Comparison of ENCODE assay signal across 13 cellular contexts in genomic region chr12:114671664-114672476, GRCh38. TPM values are rescaled to one million over a fixed set of nuclear protein-coding genes. Genes with fewer than 3 reads are reported as not detected.
A peak's percentile ranks its signal among the peaks of the same experiment; 100 is the strongest.
DNase-seq lines count a peak whose midpoint lies in the region; ATAC-seq and TF ChIP-seq lines count a peak whose summit lies in the region.
"Had no signal": no experiment of that assay in that cellular context is flagged by ENCODE, and none has a peak within 500 bp of the region (broad histone marks: within the 10 kb centered on the region; RNA-seq: fewer than 3 reads in every experiment).

No MANE protein-coding gene starts in this region.

- WGBS in lung, 2 donors = 4 to 12% methylated on average over 54 to 55 of the region's 55 CpGs

- CTCF ChIA-PET in activated naive CD4-positive, alpha-beta T cell treated with anti-CD3 and anti-CD28 coated beads, Interleukin-2, amount 10 ng/mL, durations not matched to agents 7 days and 5 days (lab: Charles Lee) = no interaction called here

- no peak overlapping the region for H3K4me3 Mint-ChIP-seq in activated naive CD4-positive, alpha-beta T cell treated with anti-CD3 and anti-CD28 coated beads, Interleukin-2, amount 10 ng/mL, durations not matched to agents 7 days and 5 days
- H3K4me3 Mint-ChIP-seq: activated T-helper 1 cell treated with anti-CD3 and anti-CD28 coated beads, Interleukin-12 subunit alpha, Interleukin-12 subunit beta, Interleukin-2, Interleukin-4 antibody, amounts not matched to agents 30 ng/mL and 10 ng/mL and 1 ng/mL, durations not matched to agents 14 hours and 24 hours and 36 hours had no signal

- H3K27ac ChIP-seq in coronary artery (peak overlapping the region; percentile 46 to 66), lung (ENCODE audit: low read depth in 1 of 2, low read length in 1 of 2) (peak overlapping the region in 1 of 2 donors; percentile 67), upper lobe of right lung (peak overlapping the region; percentile 79)

- ATAC-seq in lung (ENCODE audit: insufficient read depth, low FRiP score) (no peak), upper lobe of right lung (peak; percentile 27), GM19324 (IDR thresholded peaks at IDR 0.05; ENCODE audit: low FRiP score, unreplicated experiment) (no peak), HG02642 (IDR thresholded peaks at IDR 0.05; ENCODE audit: poor library complexity, unreplicated experiment) (no peak)
- ATAC-seq: A549, Panc1 had no signal

- peaks cover 0 to 6% of the 10 kb centered on the region in 2 donors for H3K4me1 ChIP-seq in lung (ENCODE audit: control insufficient read depth in 2 of 2, insufficient read depth in 2 of 2, low read length in 2 of 2)
- peaks cover 17% of the 10 kb centered on the region for H3K4me1 ChIP-seq in upper lobe of right lung

- intact Hi-C loops in upper lobe of right lung (cut with DNase I) = no loop called here

- H3K27ac Mint-ChIP-seq in activated naive CD4-positive, alpha-beta T cell treated with anti-CD3 and anti-CD28 coated beads, Interleukin-2, amount 10 ng/mL, durations not matched to agents 7 days and 5 days = peak overlapping the region; percentile 28
- H3K27ac Mint-ChIP-seq: activated T-helper 1 cell treated with anti-CD3 and anti-CD28 coated beads, Interleukin-12 subunit alpha, Interleukin-12 subunit beta, Interleukin-2, Interleukin-4 antibody, amounts not matched to agents 30 ng/mL and 10 ng/mL and 1 ng/mL, durations not matched to agents 14 hours and 24 hours and 36 hours had no signal

- H3K27me3 Mint-ChIP-seq in activated naive CD4-positive, alpha-beta T cell treated with anti-CD3 and anti-CD28 coated beads, Interleukin-2, amount 10 ng/mL, durations not matched to agents 7 days and 5 days = peaks cover 95% of the 10 kb centered on the region

- H3K9me3 Mint-ChIP-seq in activated naive CD4-positive, alpha-beta T cell treated with anti-CD3 and anti-CD28 coated beads, Interleukin-2, amount 10 ng/mL, durations not matched to agents 7 days and 5 days = no peaks in the 10 kb centered on the region
- H3K9me3 Mint-ChIP-seq: activated T-helper 1 cell treated with anti-CD3 and anti-CD28 coated beads, Interleukin-12 subunit alpha, Interleukin-12 subunit beta, Interleukin-2, Interleukin-4 antibody, amounts not matched to agents 30 ng/mL and 10 ng/mL and 1 ng/mL, durations not matched to agents 14 hours and 24 hours and 36 hours had no signal

- H3K4me3 ChIP-seq in coronary artery (peak overlapping the region; percentile 47), lung (peak overlapping the region; percentile 50), upper lobe of right lung (peak overlapping the region; percentile 45)
- H3K4me3 ChIP-seq: A549 had no signal

- H3K9me3 ChIP-seq in lung (ENCODE audit: control insufficient read depth in 2 of 2, insufficient read depth in 1 of 2, low read length in 1 of 2) (peaks cover 0 to 7% of the 10 kb centered on the region in 2 donors), upper lobe of right lung (no peaks in the 10 kb centered on the region)
- H3K9me3 ChIP-seq: A549 had no signal

- TF ChIP-seq CTCF in coronary artery (IDR thresholded peaks at IDR 0.05) (no peak), lung (IDR thresholded peaks at IDR 0.05; ENCODE audit: control extremely low read depth, extremely low read depth) (no peak), upper lobe of right lung (IDR thresholded peaks at IDR 0.05) (no peak)

- H3K27me3 ChIP-seq in lung (ENCODE audit: control insufficient read depth, insufficient read depth) (no peaks in the 10 kb centered on the region), upper lobe of right lung (peaks cover 45% of the 10 kb centered on the region)

- DNase-seq in activated naive CD4-positive, alpha-beta T cell treated with anti-CD3 and anti-CD28 coated beads, Interleukin-2, amount 10 ng/mL, durations not matched to agents 7 days and 5 days = no peak
- no peak for DNase-seq in activated naive CD4-positive, alpha-beta T cell treated with anti-CD3 and anti-CD28 coated beads, Interleukin-2, amount 50 U/mL, for 16 hours
- DNase-seq in coronary artery (ENCODE audit: low spot score) (no peak), lung (ENCODE audit: low spot score) (no peak), upper lobe of right lung (no peak), nucleus accumbens (lab: John Stamatoyannopoulos, UW) (no peak)
- DNase-seq: NCI-H2029, posterior cingulate gyrus had no signal

- H3K36me3 Mint-ChIP-seq in activated naive CD4-positive, alpha-beta T cell treated with anti-CD3 and anti-CD28 coated beads, Interleukin-2, amount 10 ng/mL, durations not matched to agents 7 days and 5 days = no peaks in the 10 kb centered on the region

- peaks cover 4 to 14% of the 10 kb centered on the region in 2 donors for H3K36me3 ChIP-seq in lung (ENCODE audit: control insufficient read depth in 2 of 2, insufficient read depth in 2 of 2, low read length in 2 of 2)
- peaks cover 8% of the 10 kb centered on the region for H3K36me3 ChIP-seq in upper lobe of right lung

- no peaks in the 10 kb centered on the region for H3K4me1 Mint-ChIP-seq in activated naive CD4-positive, alpha-beta T cell treated with anti-CD3 and anti-CD28 coated beads, Interleukin-2, amount 10 ng/mL, durations not matched to agents 7 days and 5 days

RNA-seq across cellular contexts. Expression of gene TBX3, which starts 12.1 kb away (rescaled TPM):
- 100 to 1,000 TPM in 1 of 2 donors, 10 to 100 TPM in 1; 48.4 to 126 TPM for total RNA-seq in lung
- polyA plus RNA-seq in lung = 10 to 100 TPM; 19.3 to 30.8 TPM
- total RNA-seq in upper lobe of right lung = 35.9 TPM
- total RNA-seq: activated T-helper 1 cell treated with anti-CD3 and anti-CD28 coated beads, Interleukin-12 subunit alpha, Interleukin-12 subunit beta, Interleukin-2, Interleukin-4 antibody, amounts not matched to agents 30 ng/mL and 10 ng/mL and 1 ng/mL, durations not matched to agents 14 hours and 24 hours and 36 hours had no signal
